In genomic region chrX:48473718-48473990, GRCh38 we compare ENCODE assay signal across 1 cellular context.
TF ChIP-seq lines count a peak whose summit lies in the region.

No MANE protein-coding gene starts in this region.

TF ChIP-seq in HepG2, 621 proteins besides CTCF, POLR2A, EP300 and RAD21:
- TF ChIP-seq ESRRA (CRISPR knock-in tag; IDR thresholded peaks at IDR 0.05; ENCODE audit: low read depth) (no peak), NCOR1 (IDR thresholded peaks at IDR 0.05; ENCODE audit: borderline replicate concordance, low read length) (no peak), NR3C1 (CRISPR knock-in tag; IDR thresholded peaks at IDR 0.05) (no peak), CBX5 (CRISPR knock-in tag; IDR thresholded peaks at IDR 0.05; ENCODE audit: borderline replicate concordance) (no peak), GLMP (CRISPR knock-in tag; IDR thresholded peaks at IDR 0.05; ENCODE audit: borderline replicate concordance) (no peak), ELF4 (CRISPR knock-in tag; IDR thresholded peaks at IDR 0.05; ENCODE audit: borderline replicate concordance) (no peak), FOXA1 (IDR thresholded peaks at IDR 0.05) (no peak), FOXA1 (CRISPR knock-in tag; IDR thresholded peaks at IDR 0.05) (no peak), HHEX (CRISPR knock-in tag; IDR thresholded peaks at IDR 0.05) (no peak), SNAI1 (CRISPR knock-in tag; IDR thresholded peaks at IDR 0.05; ENCODE audit: borderline replicate concordance) (no peak)
